Comparison of ENCODE assay signal across 14 cellular contexts in genomic region chr1:76291186-76291585, GRCh38.
"Had no signal": no experiment of that assay in that cellular context is flagged by ENCODE, and none has a peak within 500 bp of the region (broad histone marks: within the 10 kb centered on the region; RNA-seq: fewer than 3 reads in every experiment).

No MANE protein-coding gene starts in this region.

- H3K36me3 ChIP-seq: esophagus squamous epithelium, heart left ventricle had no signal

- H3K9me3 ChIP-seq: esophagus squamous epithelium, heart left ventricle, testis had no signal

- H3K4me3 ChIP-seq: heart left ventricle, testis had no signal

- DNase-seq: activated CD4-positive, alpha-beta T cell treated with anti-CD3 and anti-CD28 coated beads for 48 hours; activated CD8-positive, alpha-beta memory T cell treated with anti-CD3 and anti-CD28 coated beads for 24 hours; activated naive CD4-positive, alpha-beta T cell treated with anti-CD3 and anti-CD28 coated beads, Interleukin-2, amount 10 ng/mL, durations not matched to agents 7 days and 5 days; esophagus squamous epithelium; foreskin melanocyte; heart left ventricle; left colon; natural killer cell; occipital lobe; stimulated activated CD4-positive, alpha-beta T cell treated with anti-CD3 and anti-CD28 coated beads, Interleukin-4, amount 100 ng/mL, for 4 hours; stimulated activated naive CD8-positive, alpha-beta T cell treated with anti-CD3 and anti-CD28 coated beads, Interleukin-15, amount 100 ng/mL, for 72 hours; T1000; testis had no signal

- ATAC-seq: activated T-helper 17 cell treated with anti-CD3 and anti-CD28 coated beads, Interleukin-2, amount 50 U/mL, for 72 hours; heart left ventricle; left colon; natural killer cell; stimulated activated naive CD8-positive, alpha-beta T cell treated with anti-CD3 and anti-CD28 coated beads, Interleukin-15, amount 100 ng/mL, for 72 hours had no signal

- H3K36me3 Mint-ChIP-seq: natural killer cell had no signal

- H3K4me1 Mint-ChIP-seq: natural killer cell had no signal

- H3K27me3 ChIP-seq: esophagus squamous epithelium, heart left ventricle, testis had no signal

- H3K27ac Mint-ChIP-seq: activated naive CD4-positive, alpha-beta T cell treated with anti-CD3 and anti-CD28 coated beads, Interleukin-2, amount 10 ng/mL, durations not matched to agents 7 days and 5 days; activated T-helper 17 cell treated with anti-CD3 and anti-CD28 coated beads, Interleukin-2, amount 50 U/mL, for 72 hours; natural killer cell; stimulated activated naive CD8-positive, alpha-beta T cell treated with anti-CD3 and anti-CD28 coated beads, Interleukin-15, amount 100 ng/mL, for 72 hours had no signal

- H3K27ac ChIP-seq: esophagus squamous epithelium, testis had no signal

- H3K27me3 Mint-ChIP-seq: activated naive CD4-positive, alpha-beta T cell treated with anti-CD3 and anti-CD28 coated beads, Interleukin-2, amount 10 ng/mL, durations not matched to agents 7 days and 5 days; stimulated activated naive CD8-positive, alpha-beta T cell treated with anti-CD3 and anti-CD28 coated beads, Interleukin-15, amount 100 ng/mL, for 72 hours had no signal

- H3K9me3 Mint-ChIP-seq: activated naive CD4-positive, alpha-beta T cell treated with anti-CD3 and anti-CD28 coated beads, Interleukin-2, amount 10 ng/mL, durations not matched to agents 7 days and 5 days; activated T-helper 17 cell treated with anti-CD3 and anti-CD28 coated beads, Interleukin-2, amount 50 U/mL, for 72 hours; natural killer cell; stimulated activated naive CD8-positive, alpha-beta T cell treated with anti-CD3 and anti-CD28 coated beads, Interleukin-15, amount 100 ng/mL, for 72 hours had no signal

- H3K4me1 ChIP-seq: esophagus squamous epithelium, testis had no signal

- H3K4me3 Mint-ChIP-seq: activated naive CD4-positive, alpha-beta T cell treated with anti-CD3 and anti-CD28 coated beads, Interleukin-2, amount 10 ng/mL, durations not matched to agents 7 days and 5 days; activated T-helper 17 cell treated with anti-CD3 and anti-CD28 coated beads, Interleukin-2, amount 50 U/mL, for 72 hours; natural killer cell; stimulated activated naive CD8-positive, alpha-beta T cell treated with anti-CD3 and anti-CD28 coated beads, Interleukin-15, amount 100 ng/mL, for 72 hours had no signal
